14 cellular contexts compared by ENCODE assay signal in the genomic region with DNA sequence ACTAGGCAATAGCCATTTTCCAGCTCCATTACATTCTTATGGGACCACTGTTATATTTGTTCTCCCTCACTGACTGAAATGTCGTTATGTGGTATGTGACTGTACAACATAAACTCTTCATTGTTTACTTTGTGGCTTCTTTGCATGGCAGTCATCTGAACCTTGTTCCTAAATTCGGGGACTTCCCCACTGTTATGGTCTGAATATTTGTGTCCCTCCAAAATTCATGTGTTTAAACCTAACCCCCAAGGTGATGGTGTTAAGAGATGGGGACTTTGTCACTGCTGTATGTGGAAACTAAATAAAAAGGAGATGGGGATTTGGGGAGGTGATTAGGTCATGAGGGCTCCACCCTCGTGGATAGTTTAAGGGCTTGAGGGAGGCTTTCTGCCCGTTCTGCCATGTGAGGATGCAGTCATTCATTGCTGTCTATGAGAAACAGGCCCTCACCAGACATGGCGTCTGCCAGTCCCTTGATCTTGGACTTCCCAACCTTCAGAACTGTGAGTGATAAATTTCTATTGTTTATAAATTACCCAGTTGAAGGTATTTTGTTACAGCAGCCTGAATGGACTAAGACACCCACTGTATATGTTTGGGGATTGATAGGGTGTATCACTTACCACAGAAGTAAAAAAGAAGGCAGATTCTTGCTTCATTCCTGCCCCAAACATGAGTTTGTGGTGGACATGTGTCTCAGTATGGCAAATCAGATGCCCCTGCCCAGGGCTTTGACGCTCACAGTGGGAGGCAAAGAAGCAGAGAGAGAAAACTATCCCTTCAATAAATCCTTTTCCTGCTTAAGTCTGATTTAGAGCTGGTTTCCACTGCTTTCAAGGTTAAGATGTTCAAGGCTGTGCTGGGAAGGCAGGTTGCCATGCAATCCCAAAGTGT.
DNase-seq lines count a peak whose midpoint lies in the region; ATAC-seq and TF ChIP-seq lines count a peak whose summit lies in the region.
"Had no signal": no experiment of that assay in that cellular context is flagged by ENCODE, and none has a peak within 500 bp of the region (broad histone marks: within the 10 kb centered on the region; RNA-seq: fewer than 3 reads in every experiment).

No MANE protein-coding gene starts in this region.

- no peaks in the 10 kb centered on the region for H3K9me3 ChIP-seq in neuronal stem cell (replicated peaks in 1 of 2; ENCODE audit: control insufficient read depth in 2 of 2, insufficient read depth in 1 of 2, low read depth in 1 of 2, low read length in 2 of 2)
- H3K9me3 ChIP-seq: transverse colon had no signal

- peaks cover 20% of the 10 kb centered on the region for H3K4me1 Mint-ChIP-seq in activated B cell treated with CpG ODN at 0.5 μM for 24 hours
- peaks cover 12 to 38% (median 30%) of the 10 kb centered on the region in 3 donors for H3K4me1 Mint-ChIP-seq in naive B cell

- TF ChIP-seq CTCF in activated B cell treated with CpG ODN at 0.5 μM for 24 hours (IDR thresholded peaks at IDR 0.05), result no peak

- no peaks in the 10 kb centered on the region for H3K27me3 ChIP-seq in neuronal stem cell (ENCODE audit: control insufficient read depth in 3 of 3, insufficient read depth in 3 of 3, low read depth in 1 of 3, low read length in 3 of 3)

- H3K27ac ChIP-seq in neuronal stem cell (replicated peaks; ENCODE audit: low read length), result no peak overlapping the region
- H3K27ac ChIP-seq: transverse colon had no signal

- H3K14ac ChIP-seq in neuronal stem cell (ENCODE audit: low read length), result no peak overlapping the region

- WGBS in neuronal stem cell (ENCODE audit: extremely low coverage in 2 of 2, insufficient read length in 2 of 2, insufficient replicate concordance in 1 of 2), 2 donors, result no CpG with 5 or more reads among the region's 6 CpGs

- H3K36me3 ChIP-seq in neuronal stem cell (replicated peaks in 1 of 2; ENCODE audit: control insufficient read depth in 2 of 2, insufficient read depth in 2 of 2, low read length in 2 of 2), result no peaks in the 10 kb centered on the region
- H3K36me3 ChIP-seq: transverse colon had no signal

- H3K27me3 Mint-ChIP-seq in activated B cell treated with CpG ODN at 0.5 μM for 24 hours, result peaks cover 10% of the 10 kb centered on the region
- H3K27me3 Mint-ChIP-seq in naive B cell, result peaks cover 12 to 35% (median 32%) of the 10 kb centered on the region in 3 donors

- H3K23ac ChIP-seq in neuronal stem cell (ENCODE audit: low read depth, low read length, poor library complexity), result no peak overlapping the region

- POLR2A ChIA-PET in activated B cell treated with CpG ODN at 0.5 μM for 24 hours (lab: Charles Lee), result no interaction called here

- H3K4me3 Mint-ChIP-seq in activated B cell treated with CpG ODN at 0.5 μM for 24 hours (no peak overlapping the region), naive B cell (peak overlapping the region in 1 of 8 donors; percentile 36)
- H3K4me3 Mint-ChIP-seq: WTC11 had no signal

- H3K4me2 ChIP-seq in neuronal stem cell (ENCODE audit: insufficient read depth, low read length, poor library complexity, severe bottlenecking), result no peak overlapping the region

- no peaks in the 10 kb centered on the region for H3K36me3 Mint-ChIP-seq in activated B cell treated with CpG ODN at 0.5 μM for 24 hours (ENCODE audit: low read depth)
- H3K36me3 Mint-ChIP-seq in naive B cell, result peaks cover 0 to 5% of the 10 kb centered on the region in 2 donors
- H3K36me3 Mint-ChIP-seq: WTC11 had no signal

- no peak overlapping the region for H2BK12ac ChIP-seq in neuronal stem cell (ENCODE audit: low read length)

- H3K79me1 ChIP-seq in neuronal stem cell (ENCODE audit: low read depth, low read length), result no peaks in the 10 kb centered on the region

- no peak overlapping the region for H3K18ac ChIP-seq in neuronal stem cell (ENCODE audit: low read length)

- no peak overlapping the region for H2BK120ac ChIP-seq in neuronal stem cell (ENCODE audit: low read depth, low read length)

- no peak overlapping the region for H3K4me3 ChIP-seq in neuronal stem cell (ENCODE audit: low read length in 2 of 2)
- H3K4me3 ChIP-seq: transverse colon had no signal

- CTCF ChIA-PET in activated B cell treated with CpG ODN at 0.5 μM for 24 hours (lab: Charles Lee), result interaction anchor here (1.8 kb wide), 1 partner anchor 9 kb away, joined by 4 read pairs; no protein-coding TSS in a partner anchor

- H3K9me3 Mint-ChIP-seq in activated B cell treated with CpG ODN at 0.5 μM for 24 hours (no peaks in the 10 kb centered on the region), naive B cell (no peaks in the 10 kb centered on the region)
- H3K9me3 Mint-ChIP-seq: WTC11 had no signal

- no peak overlapping the region for H2AK5ac ChIP-seq in neuronal stem cell (ENCODE audit: low read depth, low read length)

- no peak overlapping the region for H3K4ac ChIP-seq in neuronal stem cell (ENCODE audit: low read length)

- no peak overlapping the region for H3K9ac ChIP-seq in neuronal stem cell (ENCODE audit: low read depth, low read length, poor library complexity)

- H2BK15ac ChIP-seq in neuronal stem cell (ENCODE audit: low read length), result no peak overlapping the region

- no peak overlapping the region for H3K27ac Mint-ChIP-seq in activated B cell treated with CpG ODN at 0.5 μM for 24 hours
- peak overlapping the region in 1 of 6 donors; percentile 32 for H3K27ac Mint-ChIP-seq in naive B cell
- H3K27ac Mint-ChIP-seq: WTC11 had no signal

- no peaks in the 10 kb centered on the region for H3K4me1 ChIP-seq in neuronal stem cell (ENCODE audit: control insufficient read depth in 2 of 2, insufficient read depth in 1 of 2, low read depth in 1 of 2, low read length in 2 of 2)

- no peak overlapping the region for H2AFZ ChIP-seq in neuronal stem cell (ENCODE audit: low read length)

- H4K8ac ChIP-seq in neuronal stem cell (ENCODE audit: low read depth, low read length), result no peak overlapping the region

- DNase-seq in EL (peak; percentile 62), activated B cell treated with CpG ODN at 0.5 μM for 24 hours (no peak), naive B cell (no peak), neuronal stem cell (ENCODE audit: low spot score) (no peak), COLO668 (lab: John Stamatoyannopoulos, UW; ENCODE audit: unreplicated experiment) (no peak), NCI-H1436 (lab: John Stamatoyannopoulos, UW) (no peak)
- DNase-seq in activated effector memory CD4-positive, alpha-beta T cell treated with anti-CD3 and anti-CD28 coated beads, Interleukin-2, amount 50 U/mL, for 16 hours, result no peak
- DNase-seq: activated naive CD4-positive, alpha-beta T cell treated with anti-CD3 and anti-CD28 coated beads, Interleukin-2, amount 50 U/mL, for 16 hours; DMS79 treated with DMSO at 0.1 percent for 48 hours; H7; NCI-H2171; transverse colon had no signal

- ATAC-seq in HG03342 (IDR thresholded peaks at IDR 0.05; ENCODE audit: unreplicated experiment) (peak; percentile 61), activated B cell treated with CpG ODN at 0.5 μM for 24 hours (ENCODE audit: low read depth) (peak; percentile 14), naive B cell (ENCODE audit: low read depth in 2 of 2) (peak; percentile 64 to 68)
- ATAC-seq: WTC11 had no signal

- intact Hi-C loops in activated B cell treated with CpG ODN at 0.5 μM for 24 hours (cut with micrococcal nuclease), result no loop called here

- no peak overlapping the region for H2BK5ac ChIP-seq in neuronal stem cell (ENCODE audit: low read length)

- H4K91ac ChIP-seq in neuronal stem cell (ENCODE audit: low read depth, low read length, poor library complexity), result no peak overlapping the region

Comparison
In these comparisons a context has a peak if more than half of its experiments do, and no peak if none do; other contexts are left out.
1. ATAC-seq: peak in every context shown above with its lines; median percentile 66 in naive B cell; 61 in HG03342; 14 in activated B cell treated with CpG ODN at 0.5 μM for 24 hours.